ENCODE assay signal across 13 cellular contexts in the genomic region with DNA sequence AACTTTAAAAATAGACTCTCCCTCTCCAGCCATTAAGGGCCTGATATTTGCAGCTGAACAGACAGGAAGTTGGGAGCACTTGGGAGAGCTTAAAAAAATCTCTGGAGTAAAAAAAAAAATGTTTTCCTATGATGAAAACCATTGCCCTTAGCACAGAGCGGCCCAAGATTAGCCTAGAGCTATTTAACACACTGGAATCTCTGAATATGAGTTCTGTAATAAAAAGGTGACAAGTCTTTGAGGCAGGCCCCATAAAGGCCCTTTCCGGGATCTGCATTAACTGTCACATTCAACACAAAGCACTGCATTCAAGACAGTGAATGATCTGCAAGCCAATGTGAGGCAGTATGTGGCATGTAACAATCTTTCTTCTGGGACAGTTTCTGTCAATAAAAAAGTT.
A peak's percentile ranks its signal among the peaks of the same experiment; 100 is the strongest.
DNase-seq lines count a peak whose midpoint lies in the region; ATAC-seq and TF ChIP-seq lines count a peak whose summit lies in the region.
"Had no signal": no experiment of that assay in that cellular context is flagged by ENCODE, and none has a peak within 500 bp of the region (broad histone marks: within the 10 kb centered on the region; RNA-seq: fewer than 3 reads in every experiment).

No MANE protein-coding gene starts in this region.

- H3K9me3 ChIP-seq in adipocyte (ENCODE audit: control insufficient read depth, low read length) (no peaks in the 10 kb centered on the region), psoas muscle (no peaks in the 10 kb centered on the region)

- 73 to 78% (median 74%) methylated on average over 2 of the region's 2 CpGs for WGBS in psoas muscle, 3 donors

- H3K4me3 ChIP-seq in adipocyte (ENCODE audit: low read length) (no peak overlapping the region), psoas muscle (no peak overlapping the region)

- peak; percentile 51 to 67 for ATAC-seq in left cardiac atrium
- ATAC-seq in psoas muscle: peak in 1 of 4 donors; percentile 44
- ATAC-seq in GM21723 (IDR thresholded peaks at IDR 0.05; ENCODE audit: unreplicated experiment): no peak
- ATAC-seq: activated CD4-positive, alpha-beta T cell treated with anti-CD3 and anti-CD28 coated beads for 36 hours; T-cell had no signal

- H3K27me3 ChIP-seq in adipocyte (replicated peaks; ENCODE audit: control insufficient read depth, insufficient read depth, low read length) (no peaks in the 10 kb centered on the region), psoas muscle (ENCODE audit: insufficient read depth in 3 of 3, low read length in 2 of 3) (no peaks in the 10 kb centered on the region)

- H3K36me3 ChIP-seq in adipocyte (ENCODE audit: control insufficient read depth, insufficient read depth, low read length, severe bottlenecking) (no peaks in the 10 kb centered on the region), psoas muscle (ENCODE audit: insufficient read depth in 1 of 2, low read depth in 1 of 2) (no peaks in the 10 kb centered on the region)

- DNase-seq in ELR (ENCODE audit: low read depth): peak; percentile 3
- DNase-seq in adipocyte (ENCODE audit: low read depth): peak; percentile 53
- no peak for DNase-seq in left cardiac atrium
- no peak for DNase-seq in psoas muscle
- DNase-seq in NCI-H1048 (lab: John Stamatoyannopoulos, UW): no peak
- no peak for DNase-seq in mesenteric fat pad (ENCODE audit: low spot score)
- no peak for DNase-seq in HEK293T (ENCODE audit: extremely low spot score)
- DNase-seq: activated CD4-positive, alpha-beta T cell treated with anti-CD3 and anti-CD28 coated beads for 36 hours; H7; IMR-90; islet precursor cell; T-cell had no signal

- CTCF ChIA-PET in HEK293T (lab: Yijun Ruan, JAX): no interaction called here

- POLR2A ChIA-PET in HEK293T (lab: Yijun Ruan, JAX): no interaction called here

- no peak overlapping the region for H3K9ac ChIP-seq in adipocyte (ENCODE audit: low read length)

- no peak for TF ChIP-seq CTCF in psoas muscle (IDR thresholded peaks at IDR 0.05)

- H3K4me1 ChIP-seq in adipocyte (ENCODE audit: control insufficient read depth, insufficient read depth, low read length) (peaks cover 19% of the 10 kb centered on the region), psoas muscle (peaks cover 31% of the 10 kb centered on the region)

- H3K27ac ChIP-seq in psoas muscle: peak overlapping the region; percentile 6

- intact Hi-C loops in left cardiac atrium (cut with DNase I) (no loop called here), psoas muscle (cut with DNase I) (no loop called here)

TF ChIP-seq in HEK293T, 16 proteins besides CTCF, POLR2A, EP300 and RAD21:
- TF ChIP-seq ARNT (IDR thresholded peaks at IDR 0.05): no peak
- TF ChIP-seq HDGF (IDR thresholded peaks at IDR 0.05; ENCODE audit: borderline replicate concordance): no peak
- no peak for TF ChIP-seq SUZ12 (IDR thresholded peaks at IDR 0.05)
- TF ChIP-seq PKNOX1 (IDR thresholded peaks at IDR 0.05): no peak
- TF ChIP-seq LEF1 (IDR thresholded peaks at IDR 0.05; ENCODE audit: borderline replicate concordance): no peak
- TF ChIP-seq SP1 (IDR thresholded peaks at IDR 0.05): no peak
- no peak for TF ChIP-seq FOXM1 (IDR thresholded peaks at IDR 0.05; ENCODE audit: borderline replicate concordance)
- TF ChIP-seq FOXK2 (IDR thresholded peaks at IDR 0.05): no peak
- no peak for TF ChIP-seq ZNF384 (IDR thresholded peaks at IDR 0.05)
- no peak for TF ChIP-seq FOXA1 (IDR thresholded peaks at IDR 0.05)
- TF ChIP-seq BHLHE40 (IDR thresholded peaks at IDR 0.05; ENCODE audit: borderline replicate concordance): no peak
- TF ChIP-seq L3MBTL2 (conservative IDR thresholded peaks at IDR 0.05): no peak
- no peak for TF ChIP-seq NFRKB (IDR thresholded peaks at IDR 0.05)
- TF ChIP-seq ELF4 (IDR thresholded peaks at IDR 0.05): no peak

Comparison
In these comparisons a context has a peak if more than half of its experiments do, and no peak if none do; other contexts are left out.
1. DNase-seq: peak in ELR (single experiment) and adipocyte (single experiment); none in left cardiac atrium (single experiment), psoas muscle (0 of 2), NCI-H1048 (single experiment), mesenteric fat pad (single experiment) and HEK293T (single experiment).